13 cellular contexts compared by ENCODE assay signal in genomic region chr10:5575482-5576153, GRCh38. TPM values are rescaled to one million over a fixed set of nuclear protein-coding genes. Genes with fewer than 3 reads are reported as not detected.
DNase-seq lines count a peak whose midpoint lies in the region; ATAC-seq, FAIRE-seq and TF ChIP-seq lines count a peak whose summit lies in the region.
"Had no signal": no experiment of that assay in that cellular context is flagged by ENCODE, and none has a peak within 500 bp of the region (broad histone marks: within the 10 kb centered on the region; RNA-seq: fewer than 3 reads in every experiment).

No MANE protein-coding gene starts in this region.

- H3K9me3 ChIP-seq in RWPE2 (ENCODE audit: severe bottlenecking) (no peaks in the 10 kb centered on the region), testis (no peaks in the 10 kb centered on the region)

- TF ChIP-seq CTCF in RWPE2 (IDR thresholded peaks at IDR 0.05; ENCODE audit: poor library complexity, severe bottlenecking) (no peak), foreskin keratinocyte (conservative IDR thresholded peaks at IDR 0.05) (no peak), type B pancreatic cell (conservative IDR thresholded peaks at IDR 0.05) (no peak), testis (IDR thresholded peaks at IDR 0.05) (no peak)

- FAIRE-seq in GM12892 (lab: Jason Lieb, UNC): no peak

- intact Hi-C loops in testis (cut with DNase I; ENCODE audit: low total_unique reads): no loop called here

- DNase-seq in activated naive CD4-positive, alpha-beta T cell (lab: John Stamatoyannopoulos, UW): no peak
- no peak for DNase-seq in RWPE2 (ENCODE audit: low spot score)
- peak in 1 of 2 donors; percentile 59 for DNase-seq in foreskin keratinocyte
- no peak for DNase-seq in type B pancreatic cell (ENCODE audit: extremely low spot score, unreplicated experiment)
- DNase-seq in testis: no peak
- DNase-seq in GM12892 (ENCODE audit: insufficient read length): no peak
- DNase-seq: activated CD4-positive, CD25-positive, alpha-beta regulatory T cell treated with anti-CD3 and anti-CD28 coated beads, Interleukin-2, amount 50 U/mL, for 72 hours had no signal

- H3K27ac ChIP-seq in RWPE2 (ENCODE audit: poor library complexity, severe bottlenecking): peak overlapping the region; percentile 50
- peak overlapping the region; percentile 71 for H3K27ac ChIP-seq in foreskin keratinocyte
- no peak overlapping the region for H3K27ac ChIP-seq in testis

- peak overlapping the region; percentile 51 for H3K27ac Mint-ChIP-seq in activated naive CD4-positive, alpha-beta T cell treated with anti-CD3 and anti-CD28 coated beads, Interleukin-2, amount 50 U/mL, for 24 hours
- H3K27ac Mint-ChIP-seq in type B pancreatic cell: no peak overlapping the region
- H3K27ac Mint-ChIP-seq: memory B cell had no signal

- 61 to 73% methylated on average over 18 to 23 of the region's 23 CpGs for WGBS in testis, 2 donors

- H3K36me3 Mint-ChIP-seq in activated naive CD4-positive, alpha-beta T cell treated with anti-CD3 and anti-CD28 coated beads, Interleukin-2, amount 50 U/mL, for 24 hours: no peaks in the 10 kb centered on the region
- no peaks in the 10 kb centered on the region for H3K36me3 Mint-ChIP-seq in type B pancreatic cell
- H3K36me3 Mint-ChIP-seq: memory B cell had no signal

- no peak overlapping the region for H3K4me3 Mint-ChIP-seq in activated naive CD4-positive, alpha-beta T cell treated with anti-CD3 and anti-CD28 coated beads, Interleukin-2, amount 50 U/mL, for 24 hours
- peak overlapping the region; percentile 64 for H3K4me3 Mint-ChIP-seq in type B pancreatic cell
- H3K4me3 Mint-ChIP-seq: CD8-positive, alpha-beta memory T cell; memory B cell; stimulated activated naive CD8-positive, alpha-beta T cell treated with anti-CD3 and anti-CD28 coated beads, Interleukin-15, Interleukin-2, amounts not matched to agents 100 ng/mL and 50 ng/mL, for 24 hours had no signal

- TF ChIP-seq POLR2A in testis (IDR thresholded peaks at IDR 0.05) (no peak), GM12892 (IDR thresholded peaks at IDR 0.05; ENCODE audit: low read depth, low read length) (no peak)

- H3K27me3 ChIP-seq in RWPE2 (ENCODE audit: insufficient read depth, poor library complexity, severe bottlenecking) (no peaks in the 10 kb centered on the region), foreskin keratinocyte (no peaks in the 10 kb centered on the region), testis (no peaks in the 10 kb centered on the region)

- H3K4me1 Mint-ChIP-seq in activated naive CD4-positive, alpha-beta T cell treated with anti-CD3 and anti-CD28 coated beads, Interleukin-2, amount 50 U/mL, for 24 hours: no peaks in the 10 kb centered on the region
- H3K4me1 Mint-ChIP-seq in type B pancreatic cell (ENCODE audit: unreplicated experiment): peaks cover 25% of the 10 kb centered on the region
- H3K4me1 Mint-ChIP-seq: CD8-positive, alpha-beta memory T cell had no signal

- H3K36me3 ChIP-seq in RWPE2 (ENCODE audit: low read depth): no peaks in the 10 kb centered on the region
- no peaks in the 10 kb centered on the region for H3K36me3 ChIP-seq in testis (ENCODE audit: low read depth, missing control alignments)

- H3K9me3 Mint-ChIP-seq in activated naive CD4-positive, alpha-beta T cell treated with anti-CD3 and anti-CD28 coated beads, Interleukin-2, amount 50 U/mL, for 24 hours: no peaks in the 10 kb centered on the region
- no peaks in the 10 kb centered on the region for H3K9me3 Mint-ChIP-seq in type B pancreatic cell
- H3K9me3 Mint-ChIP-seq: CD8-positive, alpha-beta memory T cell; memory B cell; stimulated activated naive CD8-positive, alpha-beta T cell treated with anti-CD3 and anti-CD28 coated beads, Interleukin-15, Interleukin-2, amounts not matched to agents 100 ng/mL and 50 ng/mL, for 24 hours had no signal

- H3K4me3 ChIP-seq in RWPE2 (ENCODE audit: severe bottlenecking) (no peak overlapping the region), testis (no peak overlapping the region)

- peak; percentile 57 for ATAC-seq in RWPE2 (ENCODE audit: low read depth)
- ATAC-seq in foreskin keratinocyte: peak; percentile 50
- no peak for ATAC-seq in GM21526 (IDR thresholded peaks at IDR 0.05; ENCODE audit: low FRiP score, unreplicated experiment)
- ATAC-seq: esophagus mucosa had no signal

- H3K4me1 ChIP-seq in RWPE2 (ENCODE audit: insufficient read depth, poor library complexity, severe bottlenecking) (peaks cover 20% of the 10 kb centered on the region), foreskin keratinocyte (peaks cover 25% of the 10 kb centered on the region), testis (peaks cover 24% of the 10 kb centered on the region)

- H3K27me3 Mint-ChIP-seq in activated naive CD4-positive, alpha-beta T cell treated with anti-CD3 and anti-CD28 coated beads, Interleukin-2, amount 50 U/mL, for 24 hours: no peaks in the 10 kb centered on the region
- no peaks in the 10 kb centered on the region for H3K27me3 Mint-ChIP-seq in type B pancreatic cell
- H3K27me3 Mint-ChIP-seq: CD8-positive, alpha-beta memory T cell; stimulated activated naive CD8-positive, alpha-beta T cell treated with anti-CD3 and anti-CD28 coated beads, Interleukin-15, Interleukin-2, amounts not matched to agents 100 ng/mL and 50 ng/mL, for 24 hours had no signal

RNA-seq across cellular contexts. Expression of gene CALML3, which starts 50.9 kb away (rescaled TPM):
- 2.7 and 4.7 TPM in 2 replicates for total RNA-seq in foreskin keratinocyte
- 4.5 and 8.0 TPM in 2 replicates for polyA plus RNA-seq in foreskin keratinocyte
- total RNA-seq in type B pancreatic cell (ENCODE audit: low replicate concordance): not detected in 2 replicates
- under 1 TPM; 0.19 to 0.63 TPM for total RNA-seq in testis
- 1.5 TPM for polyA plus RNA-seq in testis (ENCODE audit: insufficient read depth, low read depth, low replicate concordance)
- polyA plus RNA-seq in GM12892 (2012; ENCODE audit: missing spikeins): not detected
- total RNA-seq: CD8-positive, alpha-beta memory T cell had no signal
- polyA plus RNA-seq: CD8-positive, alpha-beta memory T cell had no signal

Comparison
In these comparisons a context has a peak if more than half of its experiments do, and no peak if none do; other contexts are left out.
1. H3K27ac ChIP-seq: peak in RWPE2 (single experiment) and foreskin keratinocyte (single experiment); none in testis (0 of 2).